1 cellular context compared by ENCODE assay signal in the genomic region with DNA sequence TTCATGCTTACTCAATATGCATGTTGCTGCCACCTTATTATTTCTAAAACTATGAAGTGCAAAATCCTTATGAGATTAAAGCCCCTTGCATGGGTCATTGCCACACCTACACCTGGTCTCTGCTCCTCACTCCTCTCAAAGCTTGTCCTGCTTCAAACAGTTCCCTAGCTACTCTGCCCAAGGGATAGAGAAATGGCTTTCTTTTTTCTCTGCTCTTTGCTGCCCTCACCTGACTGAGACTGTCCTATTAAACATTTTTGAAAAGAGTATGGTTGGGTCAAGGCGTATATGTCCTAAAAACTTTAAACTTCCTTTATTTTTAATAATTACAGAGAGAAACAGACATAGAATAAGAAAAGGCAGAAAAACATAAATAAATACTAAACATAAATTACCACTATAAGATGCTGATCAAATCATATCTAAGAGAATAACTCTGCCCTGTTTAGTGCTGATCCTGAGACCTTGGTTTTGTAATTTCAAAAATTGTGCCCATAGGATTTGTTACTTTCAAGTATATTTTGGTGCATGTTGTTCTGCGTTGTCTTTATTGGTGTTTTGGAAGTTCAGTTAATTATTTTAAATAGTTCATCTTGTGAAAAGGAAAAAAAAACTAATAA.
TF ChIP-seq lines count a peak whose summit lies in the region.

No MANE protein-coding gene starts in this region.

TF ChIP-seq in GM12878, 131 proteins besides CTCF, POLR2A, EP300 and RAD21 (continued from another document):
- TF ChIP-seq, protein P1, sequence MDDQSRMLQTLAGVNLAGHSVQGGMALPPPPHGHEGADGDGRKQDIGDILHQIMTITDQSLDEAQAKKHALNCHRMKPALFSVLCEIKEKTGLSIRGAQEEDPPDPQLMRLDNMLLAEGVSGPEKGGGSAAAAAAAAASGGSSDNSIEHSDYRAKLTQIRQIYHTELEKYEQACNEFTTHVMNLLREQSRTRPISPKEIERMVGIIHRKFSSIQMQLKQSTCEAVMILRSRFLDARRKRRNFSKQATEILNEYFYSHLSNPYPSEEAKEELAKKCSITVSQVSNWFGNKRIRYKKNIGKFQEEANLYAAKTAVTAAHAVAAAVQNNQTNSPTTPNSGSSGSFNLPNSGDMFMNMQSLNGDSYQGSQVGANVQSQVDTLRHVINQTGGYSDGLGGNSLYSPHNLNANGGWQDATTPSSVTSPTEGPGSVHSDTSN (IDR thresholded peaks at IDR 0.05; ENCODE audit: insufficient replicate concordance, low read depth, low read length): no peak
- TF ChIP-seq, protein P2, sequence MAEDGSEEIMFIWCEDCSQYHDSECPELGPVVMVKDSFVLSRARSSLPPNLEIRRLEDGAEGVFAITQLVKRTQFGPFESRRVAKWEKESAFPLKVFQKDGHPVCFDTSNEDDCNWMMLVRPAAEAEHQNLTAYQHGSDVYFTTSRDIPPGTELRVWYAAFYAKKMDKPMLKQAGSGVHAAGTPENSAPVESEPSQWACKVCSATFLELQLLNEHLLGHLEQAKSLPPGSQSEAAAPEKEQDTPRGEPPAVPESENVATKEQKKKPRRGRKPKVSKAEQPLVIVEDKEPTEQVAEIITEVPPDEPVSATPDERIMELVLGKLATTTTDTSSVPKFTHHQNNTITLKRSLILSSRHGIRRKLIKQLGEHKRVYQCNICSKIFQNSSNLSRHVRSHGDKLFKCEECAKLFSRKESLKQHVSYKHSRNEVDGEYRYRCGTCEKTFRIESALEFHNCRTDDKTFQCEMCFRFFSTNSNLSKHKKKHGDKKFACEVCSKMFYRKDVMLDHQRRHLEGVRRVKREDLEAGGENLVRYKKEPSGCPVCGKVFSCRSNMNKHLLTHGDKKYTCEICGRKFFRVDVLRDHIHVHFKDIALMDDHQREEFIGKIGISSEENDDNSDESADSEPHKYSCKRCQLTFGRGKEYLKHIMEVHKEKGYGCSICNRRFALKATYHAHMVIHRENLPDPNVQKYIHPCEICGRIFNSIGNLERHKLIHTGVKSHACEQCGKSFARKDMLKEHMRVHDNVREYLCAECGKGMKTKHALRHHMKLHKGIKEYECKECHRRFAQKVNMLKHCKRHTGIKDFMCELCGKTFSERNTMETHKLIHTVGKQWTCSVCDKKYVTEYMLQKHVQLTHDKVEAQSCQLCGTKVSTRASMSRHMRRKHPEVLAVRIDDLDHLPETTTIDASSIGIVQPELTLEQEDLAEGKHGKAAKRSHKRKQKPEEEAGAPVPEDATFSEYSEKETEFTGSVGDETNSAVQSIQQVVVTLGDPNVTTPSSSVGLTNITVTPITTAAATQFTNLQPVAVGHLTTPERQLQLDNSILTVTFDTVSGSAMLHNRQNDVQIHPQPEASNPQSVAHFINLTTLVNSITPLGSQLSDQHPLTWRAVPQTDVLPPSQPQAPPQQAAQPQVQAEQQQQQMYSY (CRISPR knock-in tag; IDR thresholded peaks at IDR 0.05): no peak
- TF ChIP-seq NFYA (IDR thresholded peaks at IDR 0.05; ENCODE audit: borderline replicate concordance, low read depth, low read length): no peak
- no peak for TF ChIP-seq MYC (IDR thresholded peaks at IDR 0.05; ENCODE audit: insufficient read depth, insufficient read length, insufficient replicate concordance, low read length, severe bottlenecking)
- TF ChIP-seq SIX5 (IDR thresholded peaks at IDR 0.05; ENCODE audit: low read depth, low read length, severe bottlenecking): no peak
- no peak for TF ChIP-seq ZZZ3 (IDR thresholded peaks at IDR 0.05; ENCODE audit: control insufficient read depth, insufficient read length, low read depth)
